Comparison of ENCODE assay signal across 1 cellular context in the genomic region with DNA sequence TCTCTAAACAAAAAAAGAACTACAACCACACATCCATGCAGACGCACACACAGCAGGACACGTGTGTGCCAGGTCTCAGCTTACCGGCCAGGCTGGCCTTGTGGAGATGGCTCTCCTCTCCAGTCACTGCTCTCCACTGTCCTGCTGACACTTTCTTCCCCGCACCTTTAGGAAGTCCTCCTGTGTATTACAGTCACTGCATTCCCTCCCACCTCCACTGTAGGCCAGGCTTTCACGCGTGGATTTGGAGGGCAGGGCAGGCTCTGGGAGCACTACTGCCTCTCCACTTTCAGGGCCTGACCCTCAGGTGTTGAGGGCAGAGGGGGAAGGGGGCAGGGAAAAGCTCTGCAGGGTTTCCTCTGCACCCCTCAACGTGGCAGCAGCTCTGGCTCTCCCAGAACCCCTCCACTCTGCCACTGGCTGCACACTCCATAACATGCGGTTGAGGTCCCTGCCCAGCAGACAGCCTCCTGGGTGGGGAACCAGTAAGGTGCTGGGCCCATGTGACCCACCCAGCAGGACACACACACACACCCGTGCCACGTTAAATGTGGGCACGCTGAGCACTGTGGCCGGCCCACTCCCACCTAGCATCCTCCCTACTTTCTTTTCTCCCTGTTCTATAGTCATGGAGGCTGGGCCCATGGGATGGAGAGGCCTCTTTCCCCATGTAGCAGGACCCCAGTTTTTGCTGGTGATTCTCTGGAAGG.
TF ChIP-seq lines count a peak whose summit lies in the region.

No MANE protein-coding gene starts in this region.

TF ChIP-seq in H1, 55 proteins besides CTCF, POLR2A, EP300 and RAD21:
- no peak for TF ChIP-seq SP4 (IDR thresholded peaks at IDR 0.05; ENCODE audit: low read length)
- TF ChIP-seq FOSL1 (IDR thresholded peaks at IDR 0.05; ENCODE audit: insufficient read depth, low read depth, low read length): no peak
- no peak for TF ChIP-seq ASH2L (IDR thresholded peaks at IDR 0.05; ENCODE audit: low read length)
- no peak for TF ChIP-seq CBX5 (IDR thresholded peaks at IDR 0.05; ENCODE audit: low read depth, low read length)
- no peak for TF ChIP-seq PHF8 (conservative IDR thresholded peaks at IDR 0.05; ENCODE audit: low read depth, low read length)
- TF ChIP-seq TEAD4 (IDR thresholded peaks at IDR 0.05; ENCODE audit: low read depth, low read length): no peak
- no peak for TF ChIP-seq RFX5 (IDR thresholded peaks at IDR 0.05; ENCODE audit: borderline replicate concordance, low read depth, low read length)
- TF ChIP-seq NRF1 (IDR thresholded peaks at IDR 0.05; ENCODE audit: low read depth, low read length): no peak
- TF ChIP-seq CREB1 (IDR thresholded peaks at IDR 0.05): no peak
